2 cellular contexts compared by ENCODE assay signal in the genomic region with DNA sequence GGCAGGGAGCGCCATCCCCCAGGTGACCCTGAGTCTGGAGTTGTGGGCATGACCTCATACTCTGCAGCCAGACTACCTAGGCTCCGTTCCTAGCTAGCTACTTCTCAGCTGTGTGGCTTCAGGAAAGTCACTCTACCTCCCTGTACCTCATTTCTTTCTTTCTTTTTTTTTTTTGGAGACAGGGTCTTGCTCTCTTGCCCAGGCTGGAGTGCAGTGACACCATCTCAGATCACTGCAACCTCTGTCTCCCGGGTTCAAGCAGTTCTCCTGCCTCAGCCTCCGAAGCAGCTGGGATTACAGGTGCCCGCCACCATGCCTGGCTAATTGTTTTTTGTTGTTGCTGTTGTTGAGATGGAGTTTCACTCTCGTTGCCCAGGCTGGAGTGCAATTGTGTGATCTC.
TF ChIP-seq lines count a peak whose summit lies in the region.

No MANE protein-coding gene starts in this region.

TF ChIP-seq in WTC11, 78 proteins besides CTCF, POLR2A, EP300 and RAD21:
- TF ChIP-seq, protein P1, sequence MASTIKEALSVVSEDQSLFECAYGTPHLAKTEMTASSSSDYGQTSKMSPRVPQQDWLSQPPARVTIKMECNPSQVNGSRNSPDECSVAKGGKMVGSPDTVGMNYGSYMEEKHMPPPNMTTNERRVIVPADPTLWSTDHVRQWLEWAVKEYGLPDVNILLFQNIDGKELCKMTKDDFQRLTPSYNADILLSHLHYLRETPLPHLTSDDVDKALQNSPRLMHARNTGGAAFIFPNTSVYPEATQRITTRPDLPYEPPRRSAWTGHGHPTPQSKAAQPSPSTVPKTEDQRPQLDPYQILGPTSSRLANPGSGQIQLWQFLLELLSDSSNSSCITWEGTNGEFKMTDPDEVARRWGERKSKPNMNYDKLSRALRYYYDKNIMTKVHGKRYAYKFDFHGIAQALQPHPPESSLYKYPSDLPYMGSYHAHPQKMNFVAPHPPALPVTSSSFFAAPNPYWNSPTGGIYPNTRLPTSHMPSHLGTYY (CRISPR knock-in tag; IDR thresholded peaks at IDR 0.05): no peak
- peak; percentile 50; the same call in 1 of the 2 replicates for TF ChIP-seq ZNF121 (CRISPR knock-in tag; IDR thresholded peaks at IDR 0.05)

TF ChIP-seq in HepG2, 621 proteins besides CTCF, POLR2A, EP300 and RAD21:
- TF ChIP-seq ZNF33B (CRISPR knock-in tag; IDR thresholded peaks at IDR 0.05) (no peak), POLR2G (IDR thresholded peaks at IDR 0.05; ENCODE audit: low read depth, low read length) (0 out of 2 replicates have a peak, but pooled peaks have one; percentile 36), ZNF121 (CRISPR knock-in tag; IDR thresholded peaks at IDR 0.05) (0 out of 2 replicates have a peak, but pooled peaks have one; percentile 41), EED (CRISPR knock-in tag; IDR thresholded peaks at IDR 0.05) (no peak), ARHGAP35 (CRISPR knock-in tag; IDR thresholded peaks at IDR 0.05; ENCODE audit: borderline replicate concordance) (no peak), ZNF768 (CRISPR knock-in tag; IDR thresholded peaks at IDR 0.05) (0 out of 2 replicates have a peak, but pooled peaks have one; percentile 13)
- TF ChIP-seq, protein P2, sequence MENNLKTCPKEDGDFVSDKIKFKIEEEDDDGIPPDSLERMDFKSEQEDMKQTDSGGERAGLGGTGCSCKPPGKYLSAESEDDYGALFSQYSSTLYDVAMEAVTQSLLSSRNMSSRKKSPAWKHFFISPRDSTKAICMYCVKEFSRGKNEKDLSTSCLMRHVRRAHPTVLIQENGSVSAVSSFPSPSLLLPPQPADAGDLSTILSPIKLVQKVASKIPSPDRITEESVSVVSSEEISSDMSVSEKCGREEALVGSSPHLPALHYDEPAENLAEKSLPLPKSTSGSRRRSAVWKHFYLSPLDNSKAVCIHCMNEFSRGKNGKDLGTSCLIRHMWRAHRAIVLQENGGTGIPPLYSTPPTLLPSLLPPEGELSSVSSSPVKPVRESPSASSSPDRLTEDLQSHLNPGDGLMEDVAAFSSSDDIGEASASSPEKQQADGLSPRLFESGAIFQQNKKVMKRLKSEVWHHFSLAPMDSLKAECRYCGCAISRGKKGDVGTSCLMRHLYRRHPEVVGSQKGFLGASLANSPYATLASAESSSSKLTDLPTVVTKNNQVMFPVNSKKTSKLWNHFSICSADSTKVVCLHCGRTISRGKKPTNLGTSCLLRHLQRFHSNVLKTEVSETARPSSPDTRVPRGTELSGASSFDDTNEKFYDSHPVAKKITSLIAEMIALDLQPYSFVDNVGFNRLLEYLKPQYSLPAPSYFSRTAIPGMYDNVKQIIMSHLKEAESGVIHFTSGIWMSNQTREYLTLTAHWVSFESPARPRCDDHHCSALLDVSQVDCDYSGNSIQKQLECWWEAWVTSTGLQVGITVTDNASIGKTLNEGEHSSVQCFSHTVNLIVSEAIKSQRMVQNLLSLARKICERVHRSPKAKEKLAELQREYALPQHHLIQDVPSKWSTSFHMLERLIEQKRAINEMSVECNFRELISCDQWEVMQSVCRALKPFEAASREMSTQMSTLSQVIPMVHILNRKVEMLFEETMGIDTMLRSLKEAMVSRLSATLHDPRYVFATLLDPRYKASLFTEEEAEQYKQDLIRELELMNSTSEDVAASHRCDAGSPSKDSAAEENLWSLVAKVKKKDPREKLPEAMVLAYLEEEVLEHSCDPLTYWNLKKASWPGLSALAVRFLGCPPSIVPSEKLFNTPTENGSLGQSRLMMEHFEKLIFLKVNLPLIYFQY (CRISPR knock-in tag; IDR thresholded peaks at IDR 0.05; ENCODE audit: borderline replicate concordance): no peak
